17 cellular contexts compared by ENCODE assay signal in the genomic region with DNA sequence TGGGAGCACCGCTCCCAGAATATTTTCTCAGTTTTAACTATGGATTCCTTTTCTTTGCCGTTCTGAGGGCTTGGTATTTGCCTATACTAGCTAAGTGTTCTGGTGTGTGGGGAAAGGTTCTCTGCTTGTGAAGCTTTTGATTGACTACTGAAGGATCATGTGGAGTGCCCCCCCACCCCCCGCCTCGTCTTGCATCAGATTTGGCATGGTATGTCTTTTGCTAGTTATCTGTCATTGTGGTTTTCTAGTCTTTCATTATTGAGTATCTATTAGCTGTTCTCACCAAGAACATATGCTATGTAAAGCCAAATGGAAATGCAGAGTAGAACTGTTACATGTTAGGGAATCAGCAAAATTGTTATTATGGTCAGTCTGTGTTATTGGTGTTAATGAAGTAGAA. TPM values are rescaled to one million over a fixed set of nuclear protein-coding genes. Genes with fewer than 3 reads are reported as not detected.
DNase-seq lines count a peak whose midpoint lies in the region; ATAC-seq and TF ChIP-seq lines count a peak whose summit lies in the region.
"Had no signal": no experiment of that assay in that cellular context is flagged by ENCODE, and none has a peak within 500 bp of the region (broad histone marks: within the 10 kb centered on the region; RNA-seq: fewer than 3 reads in every experiment).

No MANE protein-coding gene starts in this region.

- H3K4me3 ChIP-seq in CD4-positive, CD25-positive, alpha-beta regulatory T cell (ENCODE audit: low read depth, low read length): peak overlapping the region; percentile 20
- H3K4me3 ChIP-seq in upper lobe of left lung: no peak overlapping the region
- H3K4me3 ChIP-seq: PC-9, spleen, thoracic aorta had no signal

- peak overlapping the region in 2 of 3 donors; percentile 0 to 74 for H3K27ac Mint-ChIP-seq in CD4-positive, CD25-positive, alpha-beta regulatory T cell
- H3K27ac Mint-ChIP-seq in activated T-helper 2 cell treated with anti-CD3 and anti-CD28 coated beads, Interferon-gamma antibody, Interleukin-2, Interleukin-4, amounts not matched to agents 10 μg/mL and 5 μg/mL and 100 μg/mL, durations not matched to agents 14 hours and 24 hours and 36 hours: peak overlapping the region; percentile 50
- H3K27ac Mint-ChIP-seq: B cell had no signal

- H3K9me3 ChIP-seq in CD4-positive, CD25-positive, alpha-beta regulatory T cell (ENCODE audit: control insufficient read depth in 2 of 2, low read length in 2 of 2): no peaks in the 10 kb centered on the region
- no peaks in the 10 kb centered on the region for H3K9me3 ChIP-seq in upper lobe of left lung
- H3K9me3 ChIP-seq: spleen, thoracic aorta had no signal

- CTCF ChIA-PET in GM10248 (lab: Yijun Ruan, JAX): interaction anchor here (0.9 to 20.6 kb wide), 6 partner anchors 12 to 280 kb away, joined by 3 to 371 read pairs (median 6); no protein-coding TSS in a partner anchor

- H3K4me1 Mint-ChIP-seq in CD4-positive, CD25-positive, alpha-beta regulatory T cell: peaks cover 41 to 82% (median 56%) of the 10 kb centered on the region in 4 donors
- peaks cover 50% of the 10 kb centered on the region for H3K4me1 Mint-ChIP-seq in activated T-helper 2 cell treated with anti-CD3 and anti-CD28 coated beads, Interferon-gamma antibody, Interleukin-2, Interleukin-4, amounts not matched to agents 10 μg/mL and 5 μg/mL and 100 μg/mL, durations not matched to agents 14 hours and 24 hours and 36 hours (ENCODE audit: low read depth)

- no peak for TF ChIP-seq EP300 in upper lobe of left lung (IDR thresholded peaks at IDR 0.05)

- peak in 1 of 2 donors; percentile 18 for ATAC-seq in CD4-positive, CD25-positive, alpha-beta regulatory T cell (ENCODE audit: low read depth in 2 of 2)
- ATAC-seq in HG02870 (IDR thresholded peaks at IDR 0.05; ENCODE audit: unreplicated experiment) (no peak), HG03196 (IDR thresholded peaks at IDR 0.05; ENCODE audit: unreplicated experiment) (no peak), GM19395 (IDR thresholded peaks at IDR 0.05; ENCODE audit: unreplicated experiment) (no peak), upper lobe of left lung (ENCODE audit: low FRiP score in 2 of 2) (no peak)

- H3K27me3 ChIP-seq in CD4-positive, CD25-positive, alpha-beta regulatory T cell (ENCODE audit: control insufficient read depth, insufficient read depth, low read length): no peaks in the 10 kb centered on the region
- H3K27me3 ChIP-seq in upper lobe of left lung: no peaks in the 10 kb centered on the region
- H3K27me3 ChIP-seq: spleen had no signal

- intact Hi-C loops in activated T-helper 2 cell treated with anti-CD3 and anti-CD28 coated beads, Interferon-gamma antibody, Interleukin-2, Interleukin-4, amounts not matched to agents 10 μg/mL and 5 μg/mL and 100 μg/mL, durations not matched to agents 14 hours and 24 hours and 36 hours (cut with micrococcal nuclease): no loop called here

- peaks cover 33% of the 10 kb centered on the region for H3K36me3 ChIP-seq in CD4-positive, CD25-positive, alpha-beta regulatory T cell (ENCODE audit: control insufficient read depth, insufficient read depth, low read length)
- peaks cover 0 to 29% (median 9%) of the 10 kb centered on the region in 4 donors for H3K36me3 ChIP-seq in upper lobe of left lung
- H3K36me3 ChIP-seq: thoracic aorta had no signal

- DNase-seq in CD4-positive, CD25-positive, alpha-beta regulatory T cell: peak in 1 of 3 donors; percentile 9
- peak; percentile 24 for DNase-seq in GM10248 (ENCODE audit: extremely low spot score)
- DNase-seq in activated T-helper 2 cell treated with anti-CD3 and anti-CD28 coated beads, Interferon-gamma antibody, Interleukin-2, Interleukin-4, amounts not matched to agents 10 μg/mL and 5 μg/mL and 100 μg/mL, durations not matched to agents 14 hours and 24 hours and 36 hours (ENCODE audit: low spot score): no peak
- peak; percentile 41 for DNase-seq in iris pigment epithelial cell (ENCODE audit: low read depth)
- no peak for DNase-seq in upper lobe of left lung
- DNase-seq: mesendoderm, NCI-H187, NCI-H524 treated with DMSO at 0.1 percent for 48 hours, PC-9, spleen, SW 1271 had no signal

- H3K9me3 Mint-ChIP-seq in CD4-positive, CD25-positive, alpha-beta regulatory T cell: no peaks in the 10 kb centered on the region
- H3K9me3 Mint-ChIP-seq in activated T-helper 2 cell treated with anti-CD3 and anti-CD28 coated beads, Interferon-gamma antibody, Interleukin-2, Interleukin-4, amounts not matched to agents 10 μg/mL and 5 μg/mL and 100 μg/mL, durations not matched to agents 14 hours and 24 hours and 36 hours: no peaks in the 10 kb centered on the region
- H3K9me3 Mint-ChIP-seq: activated naive CD4-positive, alpha-beta T cell treated with anti-CD3 and anti-CD28 coated beads, Interleukin-2, amount 50 U/mL, for 72 hours had no signal

- peak overlapping the region in 1 of 4 donors; percentile 57 for H3K4me3 Mint-ChIP-seq in CD4-positive, CD25-positive, alpha-beta regulatory T cell
- no peak overlapping the region for H3K4me3 Mint-ChIP-seq in activated T-helper 2 cell treated with anti-CD3 and anti-CD28 coated beads, Interferon-gamma antibody, Interleukin-2, Interleukin-4, amounts not matched to agents 10 μg/mL and 5 μg/mL and 100 μg/mL, durations not matched to agents 14 hours and 24 hours and 36 hours (ENCODE audit: low read depth)
- H3K4me3 Mint-ChIP-seq: B cell had no signal

- H3K4me1 ChIP-seq in CD4-positive, CD25-positive, alpha-beta regulatory T cell (ENCODE audit: control insufficient read depth, insufficient read depth, low read length, poor library complexity, severe bottlenecking): peaks cover 26% of the 10 kb centered on the region
- H3K4me1 ChIP-seq in upper lobe of left lung: peaks cover 8 to 36% (median 20%) of the 10 kb centered on the region in 4 donors

- POLR2A ChIA-PET in GM10248 (lab: Yijun Ruan, JAX): no interaction called here

- 57 to 67% methylated on average over 4 of the region's 4 CpGs for WGBS in upper lobe of left lung, 2 donors

- peaks cover 23% of the 10 kb centered on the region for H3K36me3 Mint-ChIP-seq in CD4-positive, CD25-positive, alpha-beta regulatory T cell
- peaks cover 48% of the 10 kb centered on the region for H3K36me3 Mint-ChIP-seq in activated T-helper 2 cell treated with anti-CD3 and anti-CD28 coated beads, Interferon-gamma antibody, Interleukin-2, Interleukin-4, amounts not matched to agents 10 μg/mL and 5 μg/mL and 100 μg/mL, durations not matched to agents 14 hours and 24 hours and 36 hours (ENCODE audit: low read depth)

- TF ChIP-seq CTCF in GM10248 (IDR thresholded peaks at IDR 0.05; ENCODE audit: control extremely low read depth, extremely low read depth, low read depth, missing control alignments): no peak
- TF ChIP-seq CTCF in upper lobe of left lung (IDR thresholded peaks at IDR 0.05): no peak

- H3K27me3 Mint-ChIP-seq in CD4-positive, CD25-positive, alpha-beta regulatory T cell: no peaks in the 10 kb centered on the region
- H3K27me3 Mint-ChIP-seq in activated T-helper 2 cell treated with anti-CD3 and anti-CD28 coated beads, Interferon-gamma antibody, Interleukin-2, Interleukin-4, amounts not matched to agents 10 μg/mL and 5 μg/mL and 100 μg/mL, durations not matched to agents 14 hours and 24 hours and 36 hours (ENCODE audit: low read depth): no peaks in the 10 kb centered on the region
- H3K27me3 Mint-ChIP-seq: B cell had no signal

- no peak for TF ChIP-seq POLR2A in upper lobe of left lung (IDR thresholded peaks at IDR 0.05)

- H3K27ac ChIP-seq in CD4-positive, CD25-positive, alpha-beta regulatory T cell (ENCODE audit: insufficient read depth, low read length, poor library complexity, severe bottlenecking): no peak overlapping the region
- H3K27ac ChIP-seq in upper lobe of left lung: peak overlapping the region in 1 of 4 donors; percentile 0
- H3K27ac ChIP-seq: PC-9, thoracic aorta had no signal

RNA-seq across cellular contexts. Expression of gene MACF1, which starts 58.3 kb away (rescaled TPM):
- 431 TPM for total RNA-seq in CD4-positive, CD25-positive, alpha-beta regulatory T cell
- 10 to 100 TPM; 21.8 to 26.9 (median 24.7) TPM for polyA plus RNA-seq in CD4-positive, CD25-positive, alpha-beta regulatory T cell
- 210 and 212 TPM in 2 replicates for total RNA-seq in activated T-helper 2 cell treated with anti-CD3 and anti-CD28 coated beads, Interferon-gamma antibody, Interleukin-2, Interleukin-4, amounts not matched to agents 10 μg/mL and 5 μg/mL and 100 μg/mL, durations not matched to agents 14 hours and 24 hours and 36 hours
- total RNA-seq in upper lobe of left lung: 1,000 to 10,000 TPM in 1 of 6 donors, 100 to 1,000 TPM in 5; 359 to 1,160 (median 531) TPM

Comparison
In these comparisons a context has a peak if more than half of its experiments do, and no peak if none do; other contexts are left out.
1. DNase-seq: peak in GM10248 (single experiment) and iris pigment epithelial cell (single experiment); none in activated T-helper 2 cell treated with anti-CD3 and anti-CD28 coated beads, Interferon-gamma antibody, Interleukin-2, Interleukin-4, amounts not matched to agents 10 μg/mL and 5 μg/mL and 100 μg/mL, durations not matched to agents 14 hours and 24 hours and 36 hours (single experiment) and upper lobe of left lung (0 of 2).